ENCODE assay signal across 21 cellular contexts in genomic region chr15:42918047-42918446, GRCh38. TPM values are rescaled to one million over a fixed set of nuclear protein-coding genes. Genes with fewer than 3 reads are reported as not detected.
A peak's percentile ranks its signal among the peaks of the same experiment; 100 is the strongest.
DNase-seq lines count a peak whose midpoint lies in the region; ATAC-seq and TF ChIP-seq lines count a peak whose summit lies in the region.
"Had no signal": no experiment of that assay in that cellular context is flagged by ENCODE, and none has a peak within 500 bp of the region (broad histone marks: within the 10 kb centered on the region; RNA-seq: fewer than 3 reads in every experiment).

No MANE protein-coding gene starts in this region.

- no peaks in the 10 kb centered on the region for H3K36me3 ChIP-seq in OCI-LY3 (replicated peaks; ENCODE audit: low read depth, low read length)
- no peaks in the 10 kb centered on the region for H3K36me3 ChIP-seq in gastrocnemius medialis
- H3K36me3 ChIP-seq: breast epithelium, tibial nerve had no signal

- H3K4me3 Mint-ChIP-seq in chondrocyte (ENCODE audit: unreplicated experiment), result no peak overlapping the region

- H3K36me3 Mint-ChIP-seq in chondrocyte (ENCODE audit: low read depth), result no peaks in the 10 kb centered on the region
- H3K36me3 Mint-ChIP-seq: immature natural killer cell had no signal

- H3K9me3 ChIP-seq in OCI-LY3 (ENCODE audit: insufficient read depth, low read length), result no peaks in the 10 kb centered on the region
- H3K9me3 ChIP-seq in gastrocnemius medialis, result no peaks in the 10 kb centered on the region
- H3K9me3 ChIP-seq: breast epithelium, tibial nerve had no signal

- no peaks in the 10 kb centered on the region for H3K27me3 Mint-ChIP-seq in chondrocyte (ENCODE audit: low read depth)

- TF ChIP-seq CTCF in OCI-LY3 (IDR thresholded peaks at IDR 0.05; ENCODE audit: low read depth, low read length), result no peak
- no peak for TF ChIP-seq CTCF in chondrocyte (IDR thresholded peaks at IDR 0.05)
- no peak for TF ChIP-seq CTCF in gastrocnemius medialis (IDR thresholded peaks at IDR 0.05 in 4 of 5, conservative IDR thresholded peaks at IDR 0.05 in 1 of 5)

- no peak overlapping the region for H3K9ac ChIP-seq in OCI-LY3 (ENCODE audit: low read length)

- ATAC-seq in HG03469 (IDR thresholded peaks at IDR 0.05; ENCODE audit: unreplicated experiment) (no peak), gastrocnemius medialis (no peak)
- ATAC-seq: stimulated activated naive CD8-positive, alpha-beta T cell treated with anti-CD3 and anti-CD28 coated beads, Interleukin-15, Interleukin-2, amounts not matched to agents 100 U/mL and 50 U/mL, for 24 hours had no signal

- no peak for TF ChIP-seq POLR2A in gastrocnemius medialis (IDR thresholded peaks at IDR 0.05)

- in situ Hi-C loops in ACHN (cut with HindIII; ENCODE audit: low pct_ligation_motif_present, low pct_unique_long_range_greater_than_20kb, low sequenced_read_pairs), result no loop called here
- in situ Hi-C loops in gastrocnemius medialis (cut with MboI; ENCODE audit: low sequenced_read_pairs in 4 of 4), result no loop called here

- H3K4me1 ChIP-seq in OCI-LY3 (ENCODE audit: low read length) (peaks cover 26% of the 10 kb centered on the region), gastrocnemius medialis (peaks cover 21 to 30% of the 10 kb centered on the region in 2 donors)

- H3K4me2 ChIP-seq in OCI-LY3 (ENCODE audit: low read length), result peak overlapping the region; percentile 96

- no peak overlapping the region for H2AFZ ChIP-seq in OCI-LY3 (ENCODE audit: low read depth, low read length)

- H3K27ac ChIP-seq in OCI-LY3 (ENCODE audit: low read length) (no peak overlapping the region), gastrocnemius medialis (no peak overlapping the region)
- H3K27ac ChIP-seq: breast epithelium, coronary artery, tibial nerve had no signal

- peak overlapping the region; percentile 51 for H3K27ac Mint-ChIP-seq in chondrocyte (ENCODE audit: unreplicated experiment)
- H3K27ac Mint-ChIP-seq: immature natural killer cell had no signal

- H3K79me2 ChIP-seq in OCI-LY3 (ENCODE audit: low read length), result peaks cover 20% of the 10 kb centered on the region

- no peaks in the 10 kb centered on the region for H3K9me3 Mint-ChIP-seq in chondrocyte (ENCODE audit: low read depth)
- H3K9me3 Mint-ChIP-seq: immature natural killer cell had no signal

- H3K27me3 ChIP-seq in OCI-LY3 (ENCODE audit: low read depth, low read length), result no peaks in the 10 kb centered on the region
- H3K27me3 ChIP-seq in gastrocnemius medialis, result no peaks in the 10 kb centered on the region
- H3K27me3 ChIP-seq: breast epithelium, tibial nerve had no signal

- intact Hi-C loops in gastrocnemius medialis (cut with DNase I; ENCODE audit: low total_unique reads), result no loop called here

- peaks cover 39% of the 10 kb centered on the region for H3K4me1 Mint-ChIP-seq in chondrocyte (ENCODE audit: low read depth)

- peak overlapping the region; percentile 37; the same call in 1 of the 2 replicates for H3K4me3 ChIP-seq in GM08714 (ENCODE audit: low read length)
- H3K4me3 ChIP-seq in OCI-LY3 (ENCODE audit: low read length), result peak overlapping the region; percentile 32
- no peak overlapping the region for H3K4me3 ChIP-seq in gastrocnemius medialis
- H3K4me3 ChIP-seq: breast epithelium, coronary artery, tibial nerve had no signal

- no peaks in the 10 kb centered on the region for H4K20me1 ChIP-seq in OCI-LY3 (ENCODE audit: insufficient read depth, low read length)

- DNase-seq in ACHN, result peak; percentile 12
- DNase-seq in chondrocyte (ENCODE audit: low spot score), result no peak
- DNase-seq in gastrocnemius medialis, result no peak
- no peak for DNase-seq in GOT3 (lab: John Stamatoyannopoulos, UW)
- DNase-seq: activated CD4-positive, alpha-beta T cell treated with anti-CD3 and anti-CD28 coated beads for 48 hours; activated effector memory CD4-positive, alpha-beta T cell treated with anti-CD3 and anti-CD28 coated beads, Interleukin-2, amount 50 U/mL, for 16 hours; AML-193; DMS79 treated with DMSO at 0.1 percent for 48 hours; immature natural killer cell; Kasumi-1; NCI-H1417; NCI-H2107; nucleus accumbens; stimulated activated CD4-positive, alpha-beta T cell treated with anti-CD3 and anti-CD28 coated beads, Interleukin-2, amount 100 ng/mL, for 48 hours; stimulated activated naive CD8-positive, alpha-beta T cell treated with anti-CD3 and anti-CD28 coated beads, Interleukin-15, Interleukin-2, amounts not matched to agents 100 U/mL and 50 U/mL, for 24 hours had no signal

RNA-seq across cellular contexts. Expression of gene TTBK2, which starts 2.5 kb away (rescaled TPM):
- total RNA-seq in chondrocyte, result 19.7 to 29.3 TPM (median 20.5 TPM) in 3 replicates
- total RNA-seq in gastrocnemius medialis, result 10 to 100 TPM in 3 of 4 donors, 1 to 10 TPM in 1; 8.8 to 20.3 (median 16.2) TPM

Comparison
In these comparisons a context has a peak if more than half of its experiments do, and no peak if none do; other contexts are left out.
1. H3K4me3 ChIP-seq: peak in GM08714 (single experiment) and OCI-LY3 (single experiment); none in gastrocnemius medialis (0 of 4).